ENCODE assay signal across 1 cellular context in genomic region chr9:135566552-135566951, GRCh38.
TF ChIP-seq lines count a peak whose summit lies in the region.

No MANE protein-coding gene starts in this region.

TF ChIP-seq in HepG2, 621 proteins besides CTCF, POLR2A, EP300 and RAD21:
- TF ChIP-seq CREB1 (IDR thresholded peaks at IDR 0.05) (peak; percentile 18; the same call in 1 of the 2 replicates), CREB1 (CRISPR knock-in tag; IDR thresholded peaks at IDR 0.05) (no peak), JDP2 (CRISPR knock-in tag; IDR thresholded peaks at IDR 0.05; ENCODE audit: borderline replicate concordance) (no peak)
